ENCODE assay signal across 11 cellular contexts in genomic region chr1:149832316-149833126, GRCh38. TPM values are rescaled to one million over a fixed set of nuclear protein-coding genes. Genes with fewer than 3 reads are reported as not detected.
DNase-seq lines count a peak whose midpoint lies in the region; ATAC-seq, FAIRE-seq and TF ChIP-seq lines count a peak whose summit lies in the region.
"Not testable (repeated sequence)": the region's sequence is repeated elsewhere in the genome, so short reads cannot be mapped to it uniquely, and the experiment has no call there.
"Had no signal": no experiment of that assay in that cellular context is flagged by ENCODE, and none has a peak within 500 bp of the region (broad histone marks: within the 10 kb centered on the region; RNA-seq: fewer than 3 reads in every experiment).

No MANE protein-coding gene starts in this region.

- not testable (repeated sequence) for TF ChIP-seq POLR2A in GM12878 (IDR thresholded peaks at IDR 0.05; ENCODE audit: low read depth, low read length)

- H3K4me3 ChIP-seq in GM12878, lower lobe of right lung: not testable (repeated sequence)

- TSS peak; percentile 97 for BruUV-seq in GM12878 (replicated peaks; lab: Mats Ljungman, UMichigan)

- intact Hi-C loops in GM12878 (cut with micrococcal nuclease; ENCODE audit: unreplicated experiment); lower lobe of right lung (cut with DNase I): not testable (repeated sequence)

- TF ChIP-seq EP300 in GM12878 (IDR thresholded peaks at IDR 0.05; ENCODE audit: borderline replicate concordance in 1 of 2, control insufficient read depth in 1 of 2, low read depth in 2 of 2, low read length in 2 of 2): not testable (repeated sequence)

- H3K36me3 ChIP-seq in GM12878 (ENCODE audit: control insufficient read depth in 2 of 2, insufficient read depth in 2 of 2, low read length in 1 of 2); lower lobe of right lung: not testable (repeated sequence)

- not testable (repeated sequence) for H3K4me2 ChIP-seq in GM12878 (ENCODE audit: control insufficient read depth, insufficient read depth)

- H4K20me1 ChIP-seq in GM12878 (ENCODE audit: control insufficient read depth, insufficient read depth): not testable (repeated sequence)

- ATAC-seq in GM18520 (IDR thresholded peaks at IDR 0.05; ENCODE audit: unreplicated experiment) (peak; percentile 62), GM19467 (IDR thresholded peaks at IDR 0.05; ENCODE audit: unreplicated experiment) (peak; percentile 66), HG02610 (IDR thresholded peaks at IDR 0.05; ENCODE audit: unreplicated experiment) (peak; percentile 66), HG03095 (IDR thresholded peaks at IDR 0.05; ENCODE audit: unreplicated experiment) (peak; percentile 56), HG03575 (IDR thresholded peaks at IDR 0.05; ENCODE audit: extremely low read depth, insufficient number of reproducible peaks, low FRiP score, unreplicated experiment) (peak; percentile 31), GM12878 (peak; percentile 85), lower lobe of right lung (peak; percentile 92)

- RAD21 ChIA-PET in GM12878 (lab: Charles Lee; ENCODE audit: unreplicated experiment): not testable (repeated sequence)

- POLR2A ChIA-PET in GM12878 (lab: Charles Lee): not testable (repeated sequence)

- not testable (repeated sequence) for H3K9ac ChIP-seq in GM12878 (ENCODE audit: control insufficient read depth, insufficient read depth, low read length)

- in situ Hi-C loops in GM12878 (cut with MboI): not testable (repeated sequence)

- SMC1A ChIA-PET in GM12878 (lab: Charles Lee; ENCODE audit: uncharacterized antibody, unreplicated experiment): not testable (repeated sequence)

- H3K9me3 ChIP-seq in GM12878 (replicated peaks; ENCODE audit: control insufficient read depth, insufficient read depth, low read length); lower lobe of right lung: not testable (repeated sequence)

- not testable (repeated sequence) for TF ChIP-seq RAD21 in GM12878 (IDR thresholded peaks at IDR 0.05; ENCODE audit: insufficient read depth, low read depth, low read length)

- CTCF ChIA-PET in GM12878 (lab: Yijun Ruan, JAX): not testable (repeated sequence)

- H3K4me1 ChIP-seq in GM12878 (ENCODE audit: control insufficient read depth, insufficient read depth, low read length); lower lobe of right lung: not testable (repeated sequence)

- not testable (repeated sequence) for FAIRE-seq in GM12878 (lab: Jason Lieb, UNC)

- not testable (repeated sequence) for TF ChIP-seq CTCF in GM12878 (IDR thresholded peaks at IDR 0.05 in 2 of 3, conservative IDR thresholded peaks at IDR 0.05 in 1 of 3; ENCODE audit: control insufficient read depth in 2 of 3, extremely low read depth in 1 of 3, insufficient read depth in 1 of 3, low read depth in 3 of 3, low read length in 3 of 3); lower lobe of right lung (IDR thresholded peaks at IDR 0.05)

- not testable (repeated sequence) for H3K79me2 ChIP-seq in GM12878 (ENCODE audit: control insufficient read depth, insufficient read depth, low read length)

- DNase-seq in GM12878 (ENCODE audit: low read depth, low spot score); lower lobe of right lung: not testable (repeated sequence)

- WGBS in GM12878 (ENCODE audit: insufficient coverage, insufficient replicate concordance, low lambda C conversion rate, missing lambda C conversion rate): no CpG with 5 or more reads among the region's 55 CpGs

- not testable (repeated sequence) for H3K27ac ChIP-seq in GM12878 (ENCODE audit: control insufficient read depth, insufficient read depth); lower lobe of right lung

- H3K27me3 ChIP-seq in GM12878 (replicated peaks in 1 of 2; ENCODE audit: control insufficient read depth in 2 of 2, insufficient read depth in 2 of 2, low read length in 1 of 2); lower lobe of right lung (ENCODE audit: low read depth): not testable (repeated sequence)

- H2AFZ ChIP-seq in GM12878 (ENCODE audit: control insufficient read depth, low read depth, low read length): not testable (repeated sequence)

RNA-seq across cellular contexts. Expression of gene FCGR1A, which starts 50.0 kb away (rescaled TPM):
- not detected in 2 replicates for total RNA-seq in GM12878 (2013; cell fraction: nucleolus; rRNA removed)
- total RNA-seq in GM12878 (2014; rRNA removed) (not detected in 2 replicates), GM12878 (2014; rRNA removed; fragmentation: Illumina TruSeq; extraction: Trizol) (not detected in 2 replicates), GM12878 (2021) (not detected in 2 replicates), lower lobe of right lung (65.3 TPM)
- not detected for polyA plus RNA-seq in GM12878 (2011; ENCODE audit: low read depth)
- polyA plus RNA-seq in GM12878 (2011; rRNA removed) (not detected in 2 replicates), GM12878 (2014; fragmentation: Illumina TruSeq; extraction: Trizol) (not detected in 2 replicates), GM12878 (2014; fragmentation: Nextera tagmentation; extraction: Ambion mirVana) (not detected), GM12878 (2014; rRNA removed) (not detected in 2 replicates), GM12878 (2016; fragmentation: Nextera tagmentation; extraction: Ambion mirVana) (not detected)
- polyA plus RNA-seq in GM12878 (2011; cell fraction: cytosol; rRNA removed): not detected in 2 replicates
- not detected in 2 replicates for polyA plus RNA-seq in GM12878 (2011; cell fraction: nucleus; rRNA removed)
- polyA plus RNA-seq in GM12878 (2012): not detected in 2 replicates
- not detected in 2 replicates for polyA minus RNA-seq in GM12878 (2011; rRNA and poly(A)+ RNA removed)
- not detected in 2 replicates for polyA minus RNA-seq in GM12878 (2011; cell fraction: cytosol; rRNA and poly(A)+ RNA removed)
- polyA minus RNA-seq in GM12878 (2011; cell fraction: nucleus; rRNA and poly(A)+ RNA removed): not detected in 2 replicates
- total RNA-seq: fibroblast of lung, neural crest cell, OCI-LY7 had no signal
- polyA plus RNA-seq: BJ, fibroblast of lung had no signal

Comparison
In these comparisons a context has a peak if more than half of its experiments do, and no peak if none do; other contexts are left out.
1. ATAC-seq: peak in every context shown above with its lines; median percentile 92 in lower lobe of right lung; 85 in GM12878; 66 in GM19467; 66 in HG02610; 62 in GM18520; 56 in HG03095; 31 in HG03575.
2. RNA of gene FCGR1A, which starts 50.0 kb away (total RNA-seq): 65.3 TPM in lower lobe of right lung (single experiment); not detected in GM12878; every median in the first group is over 10 times any median in the second.